Comparison of ENCODE assay signal across 9 cellular contexts in the genomic region with DNA sequence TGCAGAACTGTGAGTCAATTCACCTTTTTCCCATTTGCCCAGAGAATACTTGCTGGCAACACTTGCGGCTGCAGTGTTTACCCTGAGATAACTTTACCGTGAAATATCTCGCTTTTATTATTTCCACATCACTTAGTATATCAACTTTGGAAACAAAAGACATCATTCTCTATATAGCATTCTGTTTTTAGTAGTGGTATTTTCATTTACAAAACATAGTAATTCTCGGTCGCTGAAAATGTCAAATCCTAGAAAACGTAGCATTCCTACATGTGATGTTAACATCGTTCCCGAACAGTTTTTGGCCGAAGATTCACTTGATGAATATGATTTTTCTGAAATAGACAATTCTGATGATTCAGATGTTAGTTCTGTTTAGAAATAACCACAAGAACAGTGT.
"Had no signal": no experiment of that assay in that cellular context is flagged by ENCODE, and none has a peak within 500 bp of the region (broad histone marks: within the 10 kb centered on the region; RNA-seq: fewer than 3 reads in every experiment).

No MANE protein-coding gene starts in this region.

- DNase-seq: GM23248, GOT3, H7, HFFc6, IMR-90, KBM-7 had no signal

- H2AFZ ChIP-seq: GM23248 had no signal

- ATAC-seq: HCT116 had no signal

- H3K27ac ChIP-seq: GM23248 had no signal

- FAIRE-seq: HTR-8/SVneo had no signal

- H3K36me3 ChIP-seq: HAP-1 had no signal

- H3K4me3 ChIP-seq: GM23248, HAP-1 had no signal

- H3K9me3 ChIP-seq: HAP-1 had no signal

- H3K9ac ChIP-seq: GM23248 had no signal
